In genomic region chr20:51943761-51944160, GRCh38 we compare ENCODE assay signal across 23 cellular contexts.
"Had no signal": no experiment of that assay in that cellular context is flagged by ENCODE, and none has a peak within 500 bp of the region (broad histone marks: within the 10 kb centered on the region; RNA-seq: fewer than 3 reads in every experiment).

No MANE protein-coding gene starts in this region.

- DNase-seq: stimulated activated CD4-positive, alpha-beta T cell treated with anti-CD3 and anti-CD28 coated beads, Interleukin-2, amount 100 ng/mL, for 48 hours; stimulated activated CD4-positive, alpha-beta T cell treated with anti-CD3 and anti-CD28 coated beads, Interleukin-4, amount 100 ng/mL, for 1 hour; stimulated activated CD4-positive, alpha-beta T cell treated with anti-CD3 and anti-CD28 coated beads, Interleukin-4, amount 100 ng/mL, for 24 hours; stimulated activated CD4-positive, alpha-beta T cell treated with anti-CD3 and anti-CD28 coated beads, Interleukin-4, amount 100 ng/mL, for 4 hours; stimulated activated CD8-positive, alpha-beta memory T cell treated with anti-CD3 and anti-CD28 coated beads, Interleukin-4, amount 100 ng/mL, for 48 hours; stimulated activated naive B cell treated with anti-CD40 and anti-IgM and Interleukin-4, amounts not matched to agents 10 μg/mL and 1 μg/mL and 100 μg/mL, for 72 hours; stimulated activated naive CD4-positive, alpha-beta T cell; stimulated activated naive CD4-positive, alpha-beta T cell treated with Interleukin-2 at 50 U/mL for 16 hours; stimulated activated naive CD8-positive, alpha-beta T cell treated with anti-CD3 and anti-CD28 coated beads, Interleukin-15, amount 100 ng/mL, for 72 hours; stimulated activated naive CD8-positive, alpha-beta T cell treated with anti-CD3 and anti-CD28 coated beads, Interleukin-15, Interleukin-2, amounts not matched to agents 100 U/mL and 50 U/mL, for 24 hours; stomach; substantia nigra; testis; thyroid gland; tibial artery; transverse colon; upper lobe of left lung; upper lobe of right lung; uterus had no signal

- H3K36me3 ChIP-seq: stomach, suprapubic skin, thoracic aorta, thyroid gland, tibial artery, tibial nerve, transverse colon, upper lobe of left lung, upper lobe of right lung, uterus, vagina had no signal

- H3K27ac ChIP-seq: stomach, suprapubic skin, testis, thoracic aorta, thyroid gland, tibial artery, tibial nerve, transverse colon, upper lobe of left lung, upper lobe of right lung, uterus, vagina had no signal

- H3K9me3 ChIP-seq: stomach, suprapubic skin, testis, thoracic aorta, thyroid gland, tibial artery, tibial nerve, transverse colon, upper lobe of left lung, upper lobe of right lung, uterus, vagina had no signal

- H3K4me1 ChIP-seq: stomach, suprapubic skin, testis, thyroid gland, tibial artery, tibial nerve, transverse colon, upper lobe of left lung, upper lobe of right lung, uterus had no signal

- H3K27me3 ChIP-seq: stomach, suprapubic skin, testis, thyroid gland, tibial artery, tibial nerve, transverse colon, upper lobe of left lung, upper lobe of right lung, uterus, vagina had no signal

- H3K4me3 ChIP-seq: stomach, suprapubic skin, testis, thoracic aorta, thyroid gland, tibial artery, tibial nerve, transverse colon, upper lobe of left lung, upper lobe of right lung, uterus, vagina had no signal
